In genomic region chr5:56479701-56480304, GRCh38 we compare ENCODE assay signal across 9 cellular contexts.
DNase-seq lines count a peak whose midpoint lies in the region; ATAC-seq and TF ChIP-seq lines count a peak whose summit lies in the region.
"Had no signal": no experiment of that assay in that cellular context is flagged by ENCODE, and none has a peak within 500 bp of the region (broad histone marks: within the 10 kb centered on the region; RNA-seq: fewer than 3 reads in every experiment).

No MANE protein-coding gene starts in this region.

- H3K36me3 ChIP-seq in breast epithelium (no peaks in the 10 kb centered on the region), endodermal cell (ENCODE audit: control insufficient read depth, insufficient read depth, low read length) (no peaks in the 10 kb centered on the region), osteoblast (ENCODE audit: insufficient read depth, low read length) (no peaks in the 10 kb centered on the region)

- H3K27me3 ChIP-seq in breast epithelium (no peaks in the 10 kb centered on the region), endodermal cell (ENCODE audit: control insufficient read depth, insufficient read depth, low read length, poor library complexity, severe bottlenecking) (no peaks in the 10 kb centered on the region), osteoblast (ENCODE audit: insufficient read depth, low read length) (no peaks in the 10 kb centered on the region)

- no peak overlapping the region for H3K9ac ChIP-seq in endodermal cell (ENCODE audit: extremely low read depth, low read length, poor library complexity, severe bottlenecking)

- no peaks in the 10 kb centered on the region for H3K36me3 Mint-ChIP-seq in MCF 10A (ENCODE audit: insufficient read depth, unreplicated experiment)
- no peaks in the 10 kb centered on the region for H3K36me3 Mint-ChIP-seq in T-helper 2 cell treated with Interferon-gamma antibody and Interleukin-4, amounts not matched to agents 5 μg/mL and 100 μg/mL, for 36 hours (ENCODE audit: low read depth)
- H3K36me3 Mint-ChIP-seq in endodermal cell (ENCODE audit: low read depth): no peaks in the 10 kb centered on the region

- no peak overlapping the region for H3K27ac Mint-ChIP-seq in MCF 10A (ENCODE audit: low read depth, unreplicated experiment)
- peak overlapping the region; percentile 92 for H3K27ac Mint-ChIP-seq in T-helper 2 cell treated with Interferon-gamma antibody and Interleukin-4, amounts not matched to agents 5 μg/mL and 100 μg/mL, for 36 hours
- peak overlapping the region; percentile 1 for H3K27ac Mint-ChIP-seq in endodermal cell

- H3K27ac ChIP-seq in breast epithelium: peak overlapping the region; percentile 97 to 98
- no peak overlapping the region for H3K27ac ChIP-seq in endodermal cell (ENCODE audit: low read depth, low read length)
- peak overlapping the region; percentile 34 for H3K27ac ChIP-seq in osteoblast (ENCODE audit: low read depth, low read length)
- H3K27ac ChIP-seq: C4-2B had no signal

- no peaks in the 10 kb centered on the region for H3K9me3 Mint-ChIP-seq in MCF 10A (ENCODE audit: unreplicated experiment)
- H3K9me3 Mint-ChIP-seq in T-helper 2 cell treated with Interferon-gamma antibody and Interleukin-4, amounts not matched to agents 5 μg/mL and 100 μg/mL, for 36 hours: peaks cover 6% of the 10 kb centered on the region
- H3K9me3 Mint-ChIP-seq in endodermal cell: peaks cover 4% of the 10 kb centered on the region

- H3K4me3 Mint-ChIP-seq in MCF 10A (ENCODE audit: unreplicated experiment) (no peak overlapping the region), endodermal cell (peak overlapping the region; percentile 61)
- peak overlapping the region; percentile 73 for H3K4me3 Mint-ChIP-seq in T-helper 2 cell treated with Interferon-gamma antibody and Interleukin-4, amounts not matched to agents 5 μg/mL and 100 μg/mL, for 36 hours

- 73 to 77% methylated on average over 9 to 12 of the region's 12 CpGs for WGBS in endodermal cell (ENCODE audit: insufficient coverage in 1 of 2, insufficient read length in 1 of 2), 2 experiments

- peak overlapping the region; percentile 99 for H3K4me2 ChIP-seq in osteoblast (ENCODE audit: insufficient read depth, low read length)

- POLR2A ChIA-PET in MCF 10A (lab: Yijun Ruan, JAX): interaction anchor here (0.7 kb wide), 1 partner anchor 8 kb away, joined by 3 read pairs; no protein-coding TSS in a partner anchor

- H3K4me1 Mint-ChIP-seq in MCF 10A (ENCODE audit: insufficient read depth, unreplicated experiment) (peaks cover 7% of the 10 kb centered on the region), endodermal cell (peaks cover 17% of the 10 kb centered on the region)
- H3K4me1 Mint-ChIP-seq in T-helper 2 cell treated with Interferon-gamma antibody and Interleukin-4, amounts not matched to agents 5 μg/mL and 100 μg/mL, for 36 hours (ENCODE audit: low read depth): peaks cover 48% of the 10 kb centered on the region

- peak overlapping the region; percentile 80 for H2AFZ ChIP-seq in osteoblast (ENCODE audit: low read length)

- no peak for TF ChIP-seq POLR2A in breast epithelium (IDR thresholded peaks at IDR 0.05)

- CTCF ChIA-PET in MCF 10A (lab: Yijun Ruan, JAX): no interaction called here

- H3K27me3 Mint-ChIP-seq in MCF 10A (ENCODE audit: insufficient read depth, unreplicated experiment) (no peaks in the 10 kb centered on the region), endodermal cell (ENCODE audit: insufficient read depth) (peaks cover 24% of the 10 kb centered on the region)
- no peaks in the 10 kb centered on the region for H3K27me3 Mint-ChIP-seq in T-helper 2 cell treated with Interferon-gamma antibody and Interleukin-4, amounts not matched to agents 5 μg/mL and 100 μg/mL, for 36 hours (ENCODE audit: low read depth)

- H3K4me1 ChIP-seq in breast epithelium (no peaks in the 10 kb centered on the region), endodermal cell (ENCODE audit: control insufficient read depth, insufficient read depth, low read length) (peaks cover 5% of the 10 kb centered on the region), osteoblast (ENCODE audit: insufficient read depth, low read length) (peaks cover 11% of the 10 kb centered on the region)

- no peaks in the 10 kb centered on the region for H3K79me2 ChIP-seq in osteoblast (ENCODE audit: insufficient read depth, low read length)

- H3K9me3 ChIP-seq in breast epithelium (no peaks in the 10 kb centered on the region), endodermal cell (ENCODE audit: control insufficient read depth, low read length) (peaks cover 6% of the 10 kb centered on the region), osteoblast (ENCODE audit: low read depth, low read length) (no peaks in the 10 kb centered on the region)

- peak overlapping the region in 2 of 3 donors; percentile 67 to 87 for H3K4me3 ChIP-seq in breast epithelium
- peak overlapping the region; percentile 74 for H3K4me3 ChIP-seq in endodermal cell (ENCODE audit: low read length)
- peak overlapping the region; percentile 79 for H3K4me3 ChIP-seq in osteoblast (ENCODE audit: insufficient read depth, low read length)

- ATAC-seq in HG03378 (IDR thresholded peaks at IDR 0.05; ENCODE audit: unreplicated experiment): no peak

- H4K20me1 ChIP-seq in osteoblast (ENCODE audit: insufficient read depth, low read length): no peaks in the 10 kb centered on the region

- intact Hi-C loops in breast epithelium (cut with DNase I; ENCODE audit: low total_unique reads) (no loop called here), MCF 10A (cut with micrococcal nuclease) (loop anchor here (2.0 kb wide), 1 partner anchor 335 kb away; the partner anchor contains the start of gene MAP3K1)

- TF ChIP-seq CTCF in breast epithelium (IDR thresholded peaks at IDR 0.05) (no peak), MCF 10A (IDR thresholded peaks at IDR 0.05; ENCODE audit: unreplicated experiment) (no peak), endodermal cell (conservative IDR thresholded peaks at IDR 0.05) (no peak), osteoblast (IDR thresholded peaks at IDR 0.05; ENCODE audit: extremely low read depth, low read depth, low read length) (no peak)

- DNase-seq in breast epithelium (ENCODE audit: low spot score in 2 of 2) (no peak), MCF 10A (ENCODE audit: unreplicated experiment) (no peak), endodermal cell (no peak), osteoblast (ENCODE audit: insufficient read length, low spot score, missing footprints) (peak; percentile 74), DMS153 (lab: John Stamatoyannopoulos, UW) (no peak), NCI-H2029 (lab: John Stamatoyannopoulos, UW) (no peak)
- DNase-seq in T-helper 2 cell treated with Interferon-gamma antibody and Interleukin-4, amounts not matched to agents 5 μg/mL and 100 μg/mL, for 36 hours (ENCODE audit: low spot score): peak; percentile 52

- BruUV-seq in MCF 10A (replicated peaks; lab: Mats Ljungman, UMichigan): no TSS peak

Comparison
In these comparisons a context has a peak if more than half of its experiments do, and no peak if none do; other contexts are left out.
1. DNase-seq: peak in T-helper 2 cell treated with Interferon-gamma antibody and Interleukin-4, amounts not matched to agents 5 μg/mL and 100 μg/mL, for 36 hours (single experiment) and osteoblast (single experiment); none in breast epithelium (0 of 2), MCF 10A (single experiment), endodermal cell (single experiment), DMS153 (single experiment) and NCI-H2029 (single experiment).
2. Peak in every context shown above with its lines, with median percentiles within 50 percentile points of each other: H3K4me3 ChIP-seq.